In the genomic region with DNA sequence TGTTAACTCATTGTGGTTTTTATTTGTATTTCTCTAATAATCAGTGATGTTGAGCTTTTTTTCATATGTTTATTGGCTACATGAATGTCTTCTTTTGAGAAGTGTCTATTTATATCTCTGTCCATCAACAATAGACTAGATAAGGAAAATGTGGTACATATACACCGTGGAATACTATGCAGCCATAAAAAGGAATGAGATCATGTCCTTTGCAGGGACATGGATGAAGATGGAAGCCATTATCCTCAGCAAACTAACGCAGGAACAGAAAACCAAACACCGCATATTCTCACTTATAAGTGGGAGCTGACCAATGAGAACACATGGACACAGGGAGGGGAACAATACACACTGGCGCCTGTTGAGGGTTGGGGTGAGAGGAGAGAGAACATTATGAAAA, we compare ENCODE assay signal across 4 cellular contexts. TPM values are rescaled to one million over a fixed set of nuclear protein-coding genes. Genes with fewer than 3 reads are reported as not detected.
"Had no signal": no experiment of that assay in that cellular context is flagged by ENCODE, and none has a peak within 500 bp of the region (broad histone marks: within the 10 kb centered on the region; RNA-seq: fewer than 3 reads in every experiment).

No MANE protein-coding gene starts in this region.

RNA-seq across cellular contexts. Expression of gene RANBP3L, which starts 40.0 kb away (rescaled TPM):
- total RNA-seq: HT-29, IMR-90 had no signal
- polyA plus RNA-seq: HepG2, IgD-negative memory B cell, IMR-90 had no signal
